ENCODE assay signal across 1 cellular context in genomic region chr6:46526607-46527006, GRCh38.
TF ChIP-seq lines count a peak whose summit lies in the region.

No MANE protein-coding gene starts in this region.

TF ChIP-seq in GM23338, 12 proteins besides CTCF, POLR2A, EP300 and RAD21 (continued from another document):
- TF ChIP-seq ETS1 (IDR thresholded peaks at IDR 0.05): no peak
